In genomic region chr14:34379809-34380147, GRCh38 we compare ENCODE assay signal across 17 cellular contexts.
DNase-seq lines count a peak whose midpoint lies in the region; ATAC-seq, FAIRE-seq and TF ChIP-seq lines count a peak whose summit lies in the region.
"Had no signal": no experiment of that assay in that cellular context is flagged by ENCODE, and none has a peak within 500 bp of the region (broad histone marks: within the 10 kb centered on the region; RNA-seq: fewer than 3 reads in every experiment).

No MANE protein-coding gene starts in this region.

- no peaks in the 10 kb centered on the region for H4K20me1 ChIP-seq in keratinocyte (ENCODE audit: control insufficient read depth, extremely low read depth, insufficient read depth, low read length)

- DNase-seq in Calu3 (no peak), keratinocyte (ENCODE audit: low read depth, low spot score) (no peak), pancreas (no peak), NCI-H146 (lab: John Stamatoyannopoulos, UW) (no peak), uterus (no peak)
- DNase-seq in activated CD4-positive, alpha-beta T cell treated with anti-CD3 and anti-CD28 coated beads for 4 hours = no peak
- DNase-seq: Caco-2, DMS79, GM23248, MM.1S, NCI-H1105, NCI-H187, NCI-H774 had no signal

- H3K9me1 ChIP-seq in keratinocyte (ENCODE audit: control insufficient read depth, extremely low read depth, insufficient read depth, low read length) = no peaks in the 10 kb centered on the region

- peak; percentile 26; the same call in 1 of the 3 replicates for ATAC-seq in SK-N-SH treated with all-trans-retinoic acid at 6 μM for 48 hours
- ATAC-seq in pancreas = peak in 3 of 4 donors; percentile 32 to 68 (median 52)
- no peak for ATAC-seq in HG02610 (IDR thresholded peaks at IDR 0.05; ENCODE audit: unreplicated experiment)

- no peak for TF ChIP-seq POLR2A in uterus (IDR thresholded peaks at IDR 0.05)

- no peaks in the 10 kb centered on the region for H3K27me3 Mint-ChIP-seq in Calu3 (ENCODE audit: unreplicated experiment)

- BruUV-seq in Calu3 (replicated peaks; lab: Mats Ljungman, UMichigan) = no TSS peak

- intact Hi-C loops in Calu3 (cut with micrococcal nuclease; ENCODE audit: unreplicated experiment) (no loop called here), pancreas (cut with DNase I) (loop anchor here in 1 of 3 donors (10.0 kb wide), 1 partner anchor 155 kb away; the partner anchor contains the start of gene EAPP), uterus (cut with DNase I; ENCODE audit: low total_unique reads) (no loop called here)

- 6 to 16% methylated on average over 2 of the region's 2 CpGs for WGBS in pancreas, 2 donors

- peaks cover 13% of the 10 kb centered on the region for H3K4me1 Mint-ChIP-seq in Calu3 (ENCODE audit: low read depth, unreplicated experiment)

- H2AFZ ChIP-seq in keratinocyte (ENCODE audit: control insufficient read depth, low read length) = peak overlapping the region; percentile 16
- H2AFZ ChIP-seq: GM23248 had no signal

- no peaks in the 10 kb centered on the region for H3K9me3 Mint-ChIP-seq in Calu3 (ENCODE audit: low read depth, unreplicated experiment)

- H3K79me2 ChIP-seq in keratinocyte (ENCODE audit: control insufficient read depth, insufficient read depth, low read length) = no peaks in the 10 kb centered on the region

- no peak overlapping the region for H3K9ac ChIP-seq in keratinocyte (ENCODE audit: control insufficient read depth, extremely low read depth, insufficient read depth, low read length)
- H3K9ac ChIP-seq: GM23248, KMS-11 had no signal

- peak overlapping the region; percentile 39 for H3K4me2 ChIP-seq in keratinocyte (ENCODE audit: control insufficient read depth, extremely low read depth, insufficient read depth, low read depth, low read length)
- H3K4me2 ChIP-seq: KMS-11 had no signal

- H3K36me3 ChIP-seq in keratinocyte (ENCODE audit: control insufficient read depth in 2 of 2, extremely low read depth in 1 of 2, insufficient read depth in 2 of 2, low read length in 2 of 2) (no peaks in the 10 kb centered on the region), pancreas (no peaks in the 10 kb centered on the region), uterus (no peaks in the 10 kb centered on the region)

- H3K27ac ChIP-seq in keratinocyte (ENCODE audit: control insufficient read depth, insufficient read depth, low read length) = no peak overlapping the region
- peak overlapping the region; percentile 17 to 78 (median 44) for H3K27ac ChIP-seq in pancreas
- no peak overlapping the region for H3K27ac ChIP-seq in uterus
- H3K27ac ChIP-seq: GM23248, KMS-11 had no signal

- H3K27ac Mint-ChIP-seq in Calu3 (ENCODE audit: unreplicated experiment) = peak overlapping the region; percentile 60

- no peaks in the 10 kb centered on the region for H3K36me3 Mint-ChIP-seq in Calu3 (ENCODE audit: insufficient read depth, unreplicated experiment)

- no peak for TF ChIP-seq CTCF in Calu3 (IDR thresholded peaks at IDR 0.05; ENCODE audit: unreplicated experiment)
- TF ChIP-seq CTCF in keratinocyte (optimal IDR thresholded peaks at IDR 0.05 in 1 of 3, IDR thresholded peaks at IDR 0.05 in 1 of 3, conservative IDR thresholded peaks at IDR 0.05 in 1 of 3; ENCODE audit: extremely low read depth in 1 of 3, insufficient read depth in 2 of 3, low read length in 3 of 3) = no peak
- no peak for TF ChIP-seq CTCF in pancreas (IDR thresholded peaks at IDR 0.05)
- TF ChIP-seq CTCF in uterus (IDR thresholded peaks at IDR 0.05) = no peak

- dilution Hi-C loops in keratinocyte (cut with MboI; ENCODE audit: extremely low pct_ligation_motif_present, low sequenced_read_pairs) = no loop called here

- H3K27me3 ChIP-seq in keratinocyte (ENCODE audit: control insufficient read depth, extremely low read depth, insufficient read depth, low read length) (no peaks in the 10 kb centered on the region), pancreas (no peaks in the 10 kb centered on the region), uterus (no peaks in the 10 kb centered on the region)

- FAIRE-seq in keratinocyte (lab: Jason Lieb, UNC) = no peak
- no peak for FAIRE-seq in pancreas (lab: Jason Lieb, UNC)
- FAIRE-seq: GM12891 had no signal

- CTCF ChIA-PET in Calu3 (lab: Charles Lee) = interaction anchor here (0.6 to 1.4 kb wide), 2 partner anchors 15 to 69 kb away, joined by 3 read pairs; no protein-coding TSS in a partner anchor

- peaks cover 26% of the 10 kb centered on the region for H3K4me1 ChIP-seq in keratinocyte (ENCODE audit: control insufficient read depth, extremely low read depth, insufficient read depth, low read length)
- peaks cover 0 to 25% (median 24%) of the 10 kb centered on the region in 3 donors for H3K4me1 ChIP-seq in pancreas
- no peaks in the 10 kb centered on the region for H3K4me1 ChIP-seq in uterus

- H3K9me3 ChIP-seq in keratinocyte (ENCODE audit: control insufficient read depth, low read depth, low read length) = no peaks in the 10 kb centered on the region
- H3K9me3 ChIP-seq in pancreas = no peaks in the 10 kb centered on the region
- no peaks in the 10 kb centered on the region for H3K9me3 ChIP-seq in uterus
- H3K9me3 ChIP-seq: Caco-2 had no signal

- H3K4me3 ChIP-seq in keratinocyte (ENCODE audit: control insufficient read depth in 2 of 3, extremely low read depth in 1 of 3, insufficient read depth in 2 of 3, low read depth in 1 of 3, low read length in 3 of 3) (no peak overlapping the region), pancreas (no peak overlapping the region), uterus (no peak overlapping the region)
- H3K4me3 ChIP-seq: GM23248 had no signal

- H3K4me3 Mint-ChIP-seq in Calu3 (ENCODE audit: low read depth, unreplicated experiment) = no peak overlapping the region

TF ChIP-seq in SK-N-SH treated with all-trans-retinoic acid at 6 μM for 48 hours, 23 proteins besides CTCF, POLR2A, EP300 and RAD21:
- no peak for TF ChIP-seq ISL1 (CRISPR knock-in tag; IDR thresholded peaks at IDR 0.05)
- TF ChIP-seq PATZ1 (CRISPR knock-in tag; IDR thresholded peaks at IDR 0.05; ENCODE audit: borderline replicate concordance) = no peak
- TF ChIP-seq BACH2 (CRISPR knock-in tag; IDR thresholded peaks at IDR 0.05; ENCODE audit: borderline replicate concordance) = no peak
- no peak for TF ChIP-seq TCF4 (CRISPR knock-in tag; IDR thresholded peaks at IDR 0.05; ENCODE audit: borderline replicate concordance)
- no peak for TF ChIP-seq RARB (CRISPR knock-in tag; IDR thresholded peaks at IDR 0.05)
- TF ChIP-seq ZFP3 (CRISPR knock-in tag; IDR thresholded peaks at IDR 0.05) = no peak
- no peak for TF ChIP-seq GLIS3 (CRISPR knock-in tag; IDR thresholded peaks at IDR 0.05)
- TF ChIP-seq TOX (CRISPR knock-in tag; IDR thresholded peaks at IDR 0.05; ENCODE audit: borderline replicate concordance) = no peak
- no peak for TF ChIP-seq CSDC2 (CRISPR knock-in tag; IDR thresholded peaks at IDR 0.05)
- TF ChIP-seq OSR1 (CRISPR knock-in tag; IDR thresholded peaks at IDR 0.05) = no peak
- no peak for TF ChIP-seq ZNF70 (CRISPR knock-in tag; IDR thresholded peaks at IDR 0.05)
- TF ChIP-seq POU6F1 (CRISPR knock-in tag; IDR thresholded peaks at IDR 0.05; ENCODE audit: borderline replicate concordance, low read depth) = no peak
- no peak for TF ChIP-seq ZFP30 (CRISPR knock-in tag; IDR thresholded peaks at IDR 0.05)

Comparison
In these comparisons a context has a peak if more than half of its experiments do, and no peak if none do; other contexts are left out.
1. H3K27ac ChIP-seq: peak in pancreas (4 of 4); none in keratinocyte (single experiment) and uterus (0 of 2).